Comparison of ENCODE assay signal across 27 cellular contexts in the genomic region with DNA sequence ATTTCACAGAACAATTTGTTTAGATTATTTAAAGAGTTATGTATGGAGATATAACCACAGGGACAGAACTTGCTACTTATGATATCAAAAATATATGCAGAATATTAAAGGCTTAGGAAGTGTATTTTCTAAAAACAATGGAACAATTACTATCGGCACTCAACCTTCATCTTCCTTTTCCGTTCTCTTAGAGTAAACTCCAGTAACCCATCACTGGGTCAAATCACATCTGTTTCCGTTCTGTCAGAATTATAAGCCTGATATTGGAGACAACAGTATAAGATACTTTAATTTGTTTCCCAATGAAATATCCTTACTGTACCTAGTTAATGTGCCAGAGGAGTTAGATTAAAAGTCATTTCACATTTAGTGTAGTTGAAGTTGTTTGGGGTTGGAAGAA.
"Had no signal": no experiment of that assay in that cellular context is flagged by ENCODE, and none has a peak within 500 bp of the region (broad histone marks: within the 10 kb centered on the region; RNA-seq: fewer than 3 reads in every experiment).

No MANE protein-coding gene starts in this region.

- DNase-seq: activated CD4-positive, alpha-beta T cell treated with anti-CD3 and anti-CD28 coated beads for 48 hours; activated CD4-positive, alpha-beta T cell treated with anti-CD3 and anti-CD28 coated beads, Interleukin-2, amount 50 U/mL, for 48 hours; activated CD8-positive, alpha-beta memory T cell treated with anti-CD3 and anti-CD28 coated beads, Interleukin-2, amount 50 U/mL, for 48 hours; activated T-cell treated with anti-CD3 and anti-CD28 coated beads, Interleukin-2, amount 50 U/mL, for 24 hours; anterior cingulate cortex; cerebellar nuclear complex; colonic mucosa; effector memory CD8-positive, alpha-beta T cell; head of caudate nucleus; hypothalamus; immature natural killer cell; kidney; left colon; naive B cell; nucleus accumbens; pancreas; SK-N-SH; substantia nigra; T-helper 17 cell; T1000; upper lobe of left lung; WERI-Rb-1 had no signal

- ATAC-seq: activated CD4-positive, CD25-positive, alpha-beta regulatory T cell treated with anti-CD3 and anti-CD28 coated beads, Interleukin-2, amount 50 U/mL, for 24 hours; activated naive CD4-positive, alpha-beta T cell treated with anti-CD3 and anti-CD28 coated beads, Interleukin-2, amount 50 U/mL, for 72 hours; effector memory CD8-positive, alpha-beta T cell; gastroesophageal sphincter; left colon; pancreas; T-helper 17 cell had no signal

- H3K9me3 ChIP-seq: colonic mucosa, gastroesophageal sphincter, pancreas, prostate gland, SK-N-SH, upper lobe of left lung, vagina had no signal

- H3K27ac ChIP-seq: colonic mucosa, gastroesophageal sphincter, pancreas, prostate gland, vagina, WERI-Rb-1 had no signal

- H3K4me3 ChIP-seq: colonic mucosa, gastroesophageal sphincter, pancreas, prostate gland, upper lobe of left lung, vagina had no signal

- H3K27me3 ChIP-seq: colonic mucosa, gastroesophageal sphincter, pancreas, upper lobe of left lung, vagina had no signal

- H3K4me1 ChIP-seq: colonic mucosa, pancreas, prostate gland, vagina had no signal

- H3K36me3 ChIP-seq: colonic mucosa, gastroesophageal sphincter, pancreas, prostate gland, upper lobe of left lung, vagina had no signal
